7 cellular contexts compared by ENCODE assay signal in genomic region chr1:1059494-1060280, GRCh38. TPM values are rescaled to one million over a fixed set of nuclear protein-coding genes. Genes with fewer than 3 reads are reported as not detected.
DNase-seq lines count a peak whose midpoint lies in the region; ATAC-seq and TF ChIP-seq lines count a peak whose summit lies in the region.

No MANE protein-coding gene starts in this region.

- dilution Hi-C loops in mammary epithelial cell (cut with HindIII; ENCODE audit: low sequenced_read_pairs) = no loop called here

- peak overlapping the region; percentile 81 for H2AFZ ChIP-seq in mammary epithelial cell (ENCODE audit: low read depth, low read length)

- intact Hi-C loops in mammary epithelial cell (cut with micrococcal nuclease) = loop anchor here (2.0 to 5.0 kb wide), 3 partner anchors 39 to 58 kb away; partner anchors contain the start of genes AGRN, C1orf159 and HES4

- H3K9me3 ChIP-seq in mammary epithelial cell (replicated peaks; ENCODE audit: insufficient read depth, low read length) = no peaks in the 10 kb centered on the region

- no peaks in the 10 kb centered on the region for H3K79me2 ChIP-seq in mammary epithelial cell (ENCODE audit: insufficient read depth, low read length)

- no peaks in the 10 kb centered on the region for H3K27me3 ChIP-seq in mammary epithelial cell (ENCODE audit: insufficient read depth, low read length)

- TF ChIP-seq POLR2A in GM15510 (IDR thresholded peaks at IDR 0.05; ENCODE audit: borderline replicate concordance, extremely low read depth, insufficient read length) = peak; percentile 44

- BruUV-seq in mammary epithelial cell (replicated peaks; lab: Mats Ljungman, UMichigan) = no TSS peak

- peak; percentile 72 for ATAC-seq in HG02642 (IDR thresholded peaks at IDR 0.05; ENCODE audit: poor library complexity, unreplicated experiment)

- 26% methylated on average over 10 of the region's 69 CpGs for WGBS in mammary epithelial cell (ENCODE audit: low coverage, missing lambda C conversion rate)

- H3K4me3 ChIP-seq in WI38 (ENCODE audit: low read depth, low read length) (peak overlapping the region; percentile 68), mammary epithelial cell (replicated peaks in 1 of 3; ENCODE audit: insufficient read depth in 1 of 3, low read depth in 2 of 3, low read length in 3 of 3) (peak overlapping the region; percentile 46 to 60 (median 57))

- in situ Hi-C loops in mammary epithelial cell (cut with MboI; ENCODE audit: low sequenced_read_pairs in 2 of 2) = no loop called here

- H3K4me2 ChIP-seq in mammary epithelial cell (ENCODE audit: insufficient read depth, low read depth, low read length) = peak overlapping the region; percentile 99

- H3K4me1 ChIP-seq in mammary epithelial cell (ENCODE audit: insufficient read depth, low read length) = peaks cover 36% of the 10 kb centered on the region

- H4K20me1 ChIP-seq in mammary epithelial cell (ENCODE audit: insufficient read depth, low read length) = no peaks in the 10 kb centered on the region

- no peak overlapping the region for H3K9ac ChIP-seq in mammary epithelial cell (ENCODE audit: insufficient read depth, low read length)

- CTCF ChIA-PET in mammary epithelial cell (lab: Charles Lee; ENCODE audit: low non-redundant PET) = interaction anchor here (0.6 kb wide), 2 partner anchors 41 to 68 kb away, joined by 3 to 13 read pairs; no protein-coding TSS in a partner anchor

- peaks cover 5% of the 10 kb centered on the region for H3K36me3 ChIP-seq in mammary epithelial cell (ENCODE audit: insufficient read depth, low read length)

- peak; percentile 29 for DNase-seq in NCI-H1694 (lab: John Stamatoyannopoulos, UW)
- DNase-seq in mammary epithelial cell = peak; percentile 77
- peak; percentile 89 for DNase-seq in islet precursor cell
- peak; percentile 86 to 95 for DNase-seq in stimulated activated CD4-positive, alpha-beta T cell treated with anti-CD3 and anti-CD28 coated beads, Interleukin-15, amount 100 ng/mL, for 1 hour (ENCODE audit: low read depth in 1 of 2, low spot score in 1 of 2)

- no peak for TF ChIP-seq CTCF in WI38 (IDR thresholded peaks at IDR 0.05; ENCODE audit: low read depth, low read length)
- no peak for TF ChIP-seq CTCF in mammary epithelial cell (conservative IDR thresholded peaks at IDR 0.05 in 1 of 2, IDR thresholded peaks at IDR 0.05 in 1 of 2; ENCODE audit: extremely low read depth in 1 of 2, insufficient read depth in 1 of 2, low read depth in 1 of 2, low read length in 2 of 2)

- no peak overlapping the region for H3K27ac ChIP-seq in mammary epithelial cell (ENCODE audit: insufficient read depth, low read depth, low read length)

RNA-seq across cellular contexts. Expression of gene RNF223, which starts 14.4 kb away (rescaled TPM):
- total RNA-seq in mammary epithelial cell = under 1 TPM in 1 of 2 donors, not detected in 1; 0.17 TPM
- polyA plus RNA-seq in mammary epithelial cell = 0.06 TPM
- polyA minus RNA-seq in mammary epithelial cell = not detected

RNA-seq across cellular contexts. Expression of gene AGRN, which starts 39.8 kb away (rescaled TPM):
- total RNA-seq in mammary epithelial cell = 100 to 1,000 TPM; 313 to 373 TPM
- 117 TPM for polyA plus RNA-seq in mammary epithelial cell
- 254 TPM for polyA minus RNA-seq in mammary epithelial cell

RNA-seq across cellular contexts. Expression of gene ISG15, which starts 46.4 kb away (rescaled TPM):
- total RNA-seq in mammary epithelial cell = 10 to 100 TPM in 1 of 2 donors, 1 to 10 TPM in 1; 6.8 to 14.0 TPM
- polyA plus RNA-seq in mammary epithelial cell = 11.6 TPM
- 2.6 TPM for polyA minus RNA-seq in mammary epithelial cell

RNA-seq across cellular contexts. Expression of gene C1orf159, which starts 56.2 kb away (rescaled TPM):
- 10 to 100 TPM in 1 of 2 donors, 1 to 10 TPM in 1; 9.5 to 23.8 TPM for total RNA-seq in mammary epithelial cell
- polyA plus RNA-seq in mammary epithelial cell = 11.6 TPM
- 0.88 TPM for polyA minus RNA-seq in mammary epithelial cell

RNA-seq across cellular contexts. Expression of gene HES4, which starts 59.8 kb away (rescaled TPM):
- 10 to 100 TPM in 1 of 2 donors, 1 to 10 TPM in 1; 6.4 to 24.7 TPM for total RNA-seq in mammary epithelial cell
- polyA plus RNA-seq in mammary epithelial cell = 2.1 TPM
- polyA minus RNA-seq in mammary epithelial cell = not detected

Comparison
In these comparisons a context has a peak if more than half of its experiments do, and no peak if none do; other contexts are left out.
1. DNase-seq: peak in every context shown above with its lines; median percentile 90 in stimulated activated CD4-positive, alpha-beta T cell treated with anti-CD3 and anti-CD28 coated beads, Interleukin-15, amount 100 ng/mL, for 1 hour; 89 in islet precursor cell; 77 in mammary epithelial cell; 29 in NCI-H1694.